Comparison of ENCODE assay signal across 23 cellular contexts in the genomic region with DNA sequence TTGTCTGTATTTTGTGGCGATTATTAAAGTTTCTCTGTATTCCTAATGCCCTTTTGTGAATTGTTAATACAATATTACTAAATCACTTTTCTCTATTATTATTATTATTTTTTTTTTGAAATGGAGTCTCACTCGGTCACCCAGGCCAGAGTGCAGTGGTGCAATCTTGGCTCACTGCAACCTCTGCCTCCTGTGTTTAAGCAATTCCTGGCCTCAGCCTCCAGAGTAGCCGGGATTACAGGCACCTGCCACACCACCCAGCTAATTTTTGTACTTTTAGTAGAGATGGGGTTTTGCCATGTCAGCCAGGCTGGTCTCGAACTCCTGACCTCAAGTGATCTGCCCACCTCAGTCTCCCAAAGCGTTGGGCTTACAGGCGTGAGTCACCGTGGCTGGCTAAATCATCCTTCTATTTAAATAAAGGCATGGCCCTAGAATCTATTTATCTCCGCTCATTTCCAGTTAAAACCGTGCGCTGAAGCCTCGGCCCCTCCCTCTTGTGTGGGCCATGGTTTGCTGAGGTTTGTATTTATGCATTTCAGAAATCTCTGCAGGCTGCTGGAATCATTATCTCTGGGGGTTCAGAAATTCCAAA.
"Had no signal": no experiment of that assay in that cellular context is flagged by ENCODE, and none has a peak within 500 bp of the region (broad histone marks: within the 10 kb centered on the region; RNA-seq: fewer than 3 reads in every experiment).

No MANE protein-coding gene starts in this region.

- H2AFZ ChIP-seq: neural progenitor cell had no signal

- H3K27ac ChIP-seq: breast epithelium, coronary artery, gastroesophageal sphincter, heart left ventricle, left ventricle myocardium inferior, neural progenitor cell, prostate gland, right atrium auricular region, thoracic aorta, upper lobe of left lung had no signal

- ATAC-seq: activated CD8-positive, alpha-beta T cell treated with anti-CD3 and anti-CD28 coated beads, Interleukin-2, amount 10 ng/mL, durations not matched to agents 7 days and 5 days; activated naive CD8-positive, alpha-beta T cell treated with anti-CD3 and anti-CD28 coated beads, Interleukin-2, amount 50 U/mL, for 24 hours; activated T-cell treated with anti-CD3 and anti-CD28 coated beads, Interleukin-2, amount 50 U/mL, for 4 hours; gastroesophageal sphincter; heart left ventricle; naive thymus-derived CD4-positive, alpha-beta T cell; stimulated activated memory B cell treated with anti-CD40 and anti-IgM and Interleukin-4, amounts not matched to agents 10 μg/mL and 1 μg/mL and 100 μg/mL, for 72 hours; T-cell had no signal

- H3K4me3 ChIP-seq: breast epithelium, coronary artery, gastroesophageal sphincter, heart left ventricle, left ventricle myocardium inferior, neural progenitor cell, prostate gland, right atrium auricular region, thoracic aorta, upper lobe of left lung had no signal

- H3K9me3 ChIP-seq: breast epithelium, gastroesophageal sphincter, prostate gland, thoracic aorta, upper lobe of left lung had no signal

- H3K4me1 ChIP-seq: breast epithelium, neural progenitor cell, prostate gland, upper lobe of left lung had no signal

- H3K36me3 ChIP-seq: breast epithelium, gastroesophageal sphincter, heart left ventricle, left ventricle myocardium inferior, neural progenitor cell, prostate gland, right atrium auricular region, thoracic aorta, upper lobe of left lung had no signal

- H3K27me3 ChIP-seq: neural progenitor cell, right atrium auricular region, upper lobe of left lung had no signal

- H3K4me2 ChIP-seq: neural progenitor cell had no signal

- DNase-seq: activated CD4-positive, alpha-beta T cell treated with anti-CD3 and anti-CD28 coated beads, Interleukin-2, amount 10 ng/mL, durations not matched to agents 7 days and 5 days; activated CD4-positive, CD25-positive, alpha-beta regulatory T cell; activated CD8-positive, alpha-beta memory T cell treated with anti-CD3 and anti-CD28 coated beads, Interleukin-2, amount 50 U/mL, for 4 hours; activated CD8-positive, alpha-beta T cell treated with anti-CD3 and anti-CD28 coated beads, Interleukin-2, amount 10 ng/mL, durations not matched to agents 7 days and 5 days; activated naive CD4-positive, alpha-beta T cell treated with anti-CD3 and anti-CD28 coated beads, Interleukin-2, amount 10 ng/mL, durations not matched to agents 7 days and 5 days; activated naive CD8-positive, alpha-beta T cell treated with anti-CD3 and anti-CD28 coated beads, Interleukin-2, amount 50 U/mL, for 24 hours; activated T-cell treated with anti-CD3 and anti-CD28 coated beads, Interleukin-2, amount 50 U/mL, for 4 hours; aorta; heart left ventricle; left ventricle myocardium inferior; naive thymus-derived CD4-positive, alpha-beta T cell; stimulated activated CD4-positive, alpha-beta T cell treated with anti-CD3 and anti-CD28 coated beads, Interleukin-4, amount 100 ng/mL, for 24 hours; T-cell; T-helper 9 cell; upper lobe of left lung had no signal

- H3K9ac ChIP-seq: neural progenitor cell had no signal
